Comparison of ENCODE assay signal across 10 cellular contexts in genomic region chr22:50537765-50538164, GRCh38. TPM values are rescaled to one million over a fixed set of nuclear protein-coding genes. Genes with fewer than 3 reads are reported as not detected.
DNase-seq lines count a peak whose midpoint lies in the region; ATAC-seq and TF ChIP-seq lines count a peak whose summit lies in the region.
"Had no signal": no experiment of that assay in that cellular context is flagged by ENCODE, and none has a peak within 500 bp of the region (broad histone marks: within the 10 kb centered on the region; RNA-seq: fewer than 3 reads in every experiment).

No MANE protein-coding gene starts in this region.

- H3K27me3 ChIP-seq in mammary epithelial cell (ENCODE audit: insufficient read depth, low read length) (no peaks in the 10 kb centered on the region), left ventricle myocardium inferior (ENCODE audit: low read depth) (peaks cover 38% of the 10 kb centered on the region)

- TF ChIP-seq CTCF in MCF 10A (IDR thresholded peaks at IDR 0.05; ENCODE audit: unreplicated experiment) (no peak), mammary epithelial cell (conservative IDR thresholded peaks at IDR 0.05 in 1 of 2, IDR thresholded peaks at IDR 0.05 in 1 of 2; ENCODE audit: extremely low read depth in 1 of 2, insufficient read depth in 1 of 2, low read depth in 1 of 2, low read length in 2 of 2) (no peak), left ventricle myocardium inferior (IDR thresholded peaks at IDR 0.05; ENCODE audit: borderline replicate concordance) (no peak)

- BruUV-seq in MCF 10A (replicated peaks; lab: Mats Ljungman, UMichigan) (no TSS peak), mammary epithelial cell (replicated peaks; lab: Mats Ljungman, UMichigan) (no TSS peak)

- ATAC-seq in HG02938 (IDR thresholded peaks at IDR 0.05; ENCODE audit: unreplicated experiment), result no peak
- ATAC-seq: Panc1 had no signal

- H3K27ac ChIP-seq in mammary epithelial cell (ENCODE audit: insufficient read depth, low read depth, low read length) (no peak overlapping the region), left ventricle myocardium inferior (replicated peaks) (peak overlapping the region; percentile 87)
- H3K27ac ChIP-seq: C4-2B had no signal

- no peak overlapping the region for H3K9ac ChIP-seq in mammary epithelial cell (ENCODE audit: insufficient read depth, low read length)

- dilution Hi-C loops in mammary epithelial cell (cut with HindIII; ENCODE audit: low sequenced_read_pairs), result no loop called here

- H3K4me1 ChIP-seq in mammary epithelial cell (ENCODE audit: insufficient read depth, low read length) (peaks cover 29% of the 10 kb centered on the region), left ventricle myocardium inferior (peaks cover 18% of the 10 kb centered on the region)

- no peak overlapping the region for H3K4me3 Mint-ChIP-seq in MCF 10A (ENCODE audit: unreplicated experiment)

- in situ Hi-C loops in mammary epithelial cell (cut with MboI; ENCODE audit: low sequenced_read_pairs in 2 of 2), result no loop called here

- CTCF ChIA-PET in MCF 10A (lab: Yijun Ruan, JAX) (interaction anchor here (0.6 to 2.3 kb wide), 5 partner anchors 10 to 82 kb away, joined by 3 to 9 read pairs (median 4); partner anchors contain the start of gene SCO2), mammary epithelial cell (lab: Charles Lee; ENCODE audit: low non-redundant PET) (no interaction called here)

- intact Hi-C loops in MCF 10A (cut with micrococcal nuclease), result no loop called here
- intact Hi-C loops in mammary epithelial cell (cut with micrococcal nuclease), result no loop called here
- intact Hi-C loops in left ventricle myocardium inferior (cut with micrococcal nuclease), result no loop called here

- DNase-seq in MCF 10A (ENCODE audit: unreplicated experiment) (no peak), mammary epithelial cell (no peak), left ventricle myocardium inferior (no peak), ureter (ENCODE audit: low spot score) (peak; percentile 37), NCI-H524 treated with DMSO at 0.1 percent for 48 hours (lab: John Stamatoyannopoulos, UW) (no peak)
- DNase-seq: MM.1S, occipital lobe had no signal

- no peak overlapping the region for H3K4me2 ChIP-seq in mammary epithelial cell (ENCODE audit: insufficient read depth, low read depth, low read length)

- H3K4me3 ChIP-seq in mammary epithelial cell (replicated peaks in 1 of 3; ENCODE audit: insufficient read depth in 1 of 3, low read depth in 2 of 3, low read length in 3 of 3) (no peak overlapping the region), left ventricle myocardium inferior (no peak overlapping the region)

- H4K20me1 ChIP-seq in mammary epithelial cell (ENCODE audit: insufficient read depth, low read length), result no peaks in the 10 kb centered on the region

- H3K36me3 Mint-ChIP-seq in MCF 10A (ENCODE audit: insufficient read depth, unreplicated experiment), result no peaks in the 10 kb centered on the region

- no peaks in the 10 kb centered on the region for H3K9me3 Mint-ChIP-seq in MCF 10A (ENCODE audit: unreplicated experiment)

- 98% methylated on average over 13 of the region's 13 CpGs for WGBS in mammary epithelial cell (ENCODE audit: low coverage, missing lambda C conversion rate)

- H3K36me3 ChIP-seq in mammary epithelial cell (ENCODE audit: insufficient read depth, low read length) (no peaks in the 10 kb centered on the region), left ventricle myocardium inferior (no peaks in the 10 kb centered on the region)

- no peak overlapping the region for H2AFZ ChIP-seq in mammary epithelial cell (ENCODE audit: low read depth, low read length)

- H3K4me1 Mint-ChIP-seq in MCF 10A (ENCODE audit: insufficient read depth, unreplicated experiment), result peaks cover 40% of the 10 kb centered on the region

- no peaks in the 10 kb centered on the region for H3K79me2 ChIP-seq in mammary epithelial cell (ENCODE audit: insufficient read depth, low read length)

- POLR2A ChIA-PET in MCF 10A (lab: Yijun Ruan, JAX), result interaction anchor here (1.2 to 9.2 kb wide), 5 partner anchors 11 to 44 kb away, joined by 3 to 170 read pairs (median 51); partner anchors contain the start of genes CHKB, LMF2, NCAPH2 and SCO2

- peak overlapping the region; percentile 85 for H3K27ac Mint-ChIP-seq in MCF 10A (ENCODE audit: low read depth, unreplicated experiment)

- H3K9me3 ChIP-seq in mammary epithelial cell (replicated peaks; ENCODE audit: insufficient read depth, low read length) (no peaks in the 10 kb centered on the region), left ventricle myocardium inferior (replicated peaks) (no peaks in the 10 kb centered on the region)

- H3K27me3 Mint-ChIP-seq in MCF 10A (ENCODE audit: insufficient read depth, unreplicated experiment), result no peaks in the 10 kb centered on the region

RNA-seq across cellular contexts. Expression of gene KLHDC7B, which starts 7.9 kb away (rescaled TPM):
- total RNA-seq in MCF 10A (2022) (0.98 and 4.1 TPM in 2 replicates), mammary epithelial cell (1 to 10 TPM in 1 of 2 donors, under 1 TPM in 1; under 0.01 to 1.9 TPM), left ventricle myocardium inferior (not detected), ureter (1.2 TPM)
- 0.01 TPM for polyA plus RNA-seq in mammary epithelial cell
- polyA minus RNA-seq in mammary epithelial cell, result not detected
- total RNA-seq: occipital lobe had no signal

RNA-seq across cellular contexts. Expression of gene TYMP, which starts 8.0 kb away (rescaled TPM):
- total RNA-seq in MCF 10A (2022), result 41.0 and 54.4 TPM in 2 replicates
- total RNA-seq in mammary epithelial cell, result 10 to 100 TPM in 1 of 2 donors, 1 to 10 TPM in 1; 4.9 to 45.5 TPM
- 2.1 TPM for polyA plus RNA-seq in mammary epithelial cell
- not detected for polyA minus RNA-seq in mammary epithelial cell
- 11.6 TPM for total RNA-seq in left ventricle myocardium inferior
- total RNA-seq in ureter, result 37.9 TPM

RNA-seq across cellular contexts. Expression of gene SCO2, which starts 12.4 kb away (rescaled TPM):
- total RNA-seq in MCF 10A (2022) (2.4 and 5.4 TPM in 2 replicates), mammary epithelial cell (1 to 10 TPM; 2.8 to 6.6 TPM), left ventricle myocardium inferior (not detected), ureter (not detected)
- 2.3 TPM for polyA plus RNA-seq in mammary epithelial cell
- not detected for polyA minus RNA-seq in mammary epithelial cell

RNA-seq across cellular contexts. Expression of gene SYCE3, which starts 25.0 kb away (rescaled TPM):
- 0.82 and 1.2 TPM in 2 replicates for total RNA-seq in MCF 10A (2022)
- not detected for total RNA-seq in mammary epithelial cell
- polyA plus RNA-seq in mammary epithelial cell, result 1.1 TPM
- not detected for polyA minus RNA-seq in mammary epithelial cell
- not detected for total RNA-seq in left ventricle myocardium inferior
- not detected for total RNA-seq in ureter
- total RNA-seq: occipital lobe had no signal

RNA-seq across cellular contexts. Expression of gene NCAPH2, which starts 29.7 kb away (rescaled TPM):
- total RNA-seq in MCF 10A (2022), result 31.6 and 39.8 TPM in 2 replicates
- total RNA-seq in mammary epithelial cell, result 10 to 100 TPM; 18.2 to 41.0 TPM
- 33.3 TPM for polyA plus RNA-seq in mammary epithelial cell
- polyA minus RNA-seq in mammary epithelial cell, result 56.4 TPM
- total RNA-seq in left ventricle myocardium inferior, result 27.7 TPM
- 37.7 TPM for total RNA-seq in ureter
